In genomic region chr4:41216294-41217019, GRCh38 we compare ENCODE assay signal across 1 cellular context.
A peak's percentile ranks its signal among the peaks of the same experiment; 100 is the strongest.
TF ChIP-seq lines count a peak whose summit lies in the region.

No MANE protein-coding gene starts in this region.

TF ChIP-seq in HepG2, 621 proteins besides CTCF, POLR2A, EP300 and RAD21 (continued from another document and continues in another):
- TF ChIP-seq ZBTB40 (IDR thresholded peaks at IDR 0.05) (peak; percentile 38; the same call in 1 of the 2 replicates), ZBTB40 (CRISPR knock-in tag; IDR thresholded peaks at IDR 0.05) (peak; percentile 65; the same call in 1 of the 2 replicates), SIN3A (IDR thresholded peaks at IDR 0.05; ENCODE audit: borderline replicate concordance, low read depth, low read length) (peak; percentile 76; the same call in 1 of the 2 replicates), ZNF232 (CRISPR knock-in tag; IDR thresholded peaks at IDR 0.05; ENCODE audit: borderline replicate concordance) (peak; percentile 83; the same call in 1 of the 2 replicates), PBX2 (CRISPR knock-in tag; IDR thresholded peaks at IDR 0.05) (no peak), ZNF414 (CRISPR knock-in tag; IDR thresholded peaks at IDR 0.05) (0 out of 2 replicates have a peak, but pooled peaks have one; percentile 20), ISL2 (CRISPR knock-in tag; IDR thresholded peaks at IDR 0.05) (peak; percentile 68; the same call in 1 of the 2 replicates), MED1 (CRISPR knock-in tag; IDR thresholded peaks at IDR 0.05) (peak; percentile 80; the same call in 1 of the 2 replicates), SAP130 (CRISPR knock-in tag; IDR thresholded peaks at IDR 0.05; ENCODE audit: low read depth) (peak; percentile 69), ZFAT (CRISPR knock-in tag; conservative IDR thresholded peaks at IDR 0.05) (no peak), MED8 (CRISPR knock-in tag; IDR thresholded peaks at IDR 0.05; ENCODE audit: insufficient replicate concordance) (peak; percentile 64), IRF2 (CRISPR knock-in tag; IDR thresholded peaks at IDR 0.05) (peak; percentile 83), HDAC1 (CRISPR knock-in tag; IDR thresholded peaks at IDR 0.05) (peak; percentile 67), ATF7-NPFF (CRISPR knock-in tag; IDR thresholded peaks at IDR 0.05; ENCODE audit: low read depth) (peak; percentile 56; the same call in 1 of the 2 replicates), ZNF451 (CRISPR knock-in tag; IDR thresholded peaks at IDR 0.05) (0 out of 2 replicates have a peak, but pooled peaks have one; percentile 60), ZNF878 (CRISPR knock-in tag; IDR thresholded peaks at IDR 0.05) (peak; percentile 75; the same call in 1 of the 2 replicates), TEAD2 (CRISPR knock-in tag; IDR thresholded peaks at IDR 0.05) (no peak), ZNF33B (CRISPR knock-in tag; IDR thresholded peaks at IDR 0.05) (no peak), MAX (IDR thresholded peaks at IDR 0.05) (peak; percentile 80), MLX (CRISPR knock-in tag; IDR thresholded peaks at IDR 0.05) (no peak), ZNF225 (CRISPR knock-in tag; IDR thresholded peaks at IDR 0.05) (peak; percentile 67; the same call in 1 of the 2 replicates), ZNF770 (CRISPR knock-in tag; IDR thresholded peaks at IDR 0.05) (no peak), ZBTB44 (CRISPR knock-in tag; IDR thresholded peaks at IDR 0.05) (0 out of 2 replicates have a peak, but pooled peaks have one; percentile 51), ZHX2 (IDR thresholded peaks at IDR 0.05; ENCODE audit: low read depth) (peak; percentile 60; the same call in 1 of the 2 replicates), ZHX2 (CRISPR knock-in tag; IDR thresholded peaks at IDR 0.05; ENCODE audit: borderline replicate concordance) (no peak), ZMYM3 (CRISPR knock-in tag; IDR thresholded peaks at IDR 0.05) (peak; percentile 55; the same call in 1 of the 2 replicates)
